In the genomic region with DNA sequence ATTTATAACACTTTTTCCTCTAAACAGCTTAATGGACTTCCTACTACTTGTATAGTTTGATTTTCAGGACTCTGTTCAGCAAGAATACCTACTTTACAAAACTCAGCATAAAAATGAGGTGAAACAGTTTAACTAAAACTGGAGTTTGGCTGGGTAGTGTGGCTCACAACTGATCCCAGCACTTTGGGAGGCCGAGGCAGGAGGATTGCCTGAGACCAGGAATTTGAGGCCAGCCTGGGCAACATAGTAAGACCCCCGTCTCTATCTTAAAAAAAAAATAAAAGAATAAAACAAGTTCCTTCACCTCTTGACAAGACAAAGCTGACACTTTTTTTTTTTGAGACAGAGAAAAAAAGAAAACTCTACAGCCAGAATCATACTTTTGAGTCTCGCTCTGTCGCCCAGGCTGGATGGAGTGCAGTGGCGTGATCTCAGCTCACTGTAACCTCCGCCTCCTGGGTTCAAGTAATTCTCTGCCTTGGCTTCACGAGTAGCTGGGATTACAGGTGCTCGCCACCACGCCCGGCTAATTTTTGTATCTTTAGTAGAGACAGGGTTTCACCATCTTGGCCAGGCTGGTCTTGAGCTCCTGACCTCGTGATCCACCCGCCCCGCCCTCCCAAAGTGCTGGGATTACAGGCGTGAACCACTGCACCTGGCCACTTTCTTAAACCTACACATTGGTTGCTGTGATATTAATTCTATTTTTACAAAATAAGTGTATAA, we compare ENCODE assay signal across 16 cellular contexts. TPM values are rescaled to one million over a fixed set of nuclear protein-coding genes. Genes with fewer than 3 reads are reported as not detected.
DNase-seq lines count a peak whose midpoint lies in the region; ATAC-seq, FAIRE-seq and TF ChIP-seq lines count a peak whose summit lies in the region.
"Had no signal": no experiment of that assay in that cellular context is flagged by ENCODE, and none has a peak within 500 bp of the region (broad histone marks: within the 10 kb centered on the region; RNA-seq: fewer than 3 reads in every experiment).

No MANE protein-coding gene starts in this region.

- TF ChIP-seq CTCF in VCaP (conservative IDR thresholded peaks at IDR 0.05) = no peak
- TF ChIP-seq CTCF in ovary (IDR thresholded peaks at IDR 0.05) = no peak

- H3K27ac ChIP-seq in VCaP = peak overlapping the region; percentile 84
- no peak overlapping the region for H3K27ac ChIP-seq in ovary
- H3K27ac ChIP-seq: neutrophil had no signal

- peak overlapping the region; percentile 49 for H3K27ac Mint-ChIP-seq in stimulated activated memory B cell treated with anti-CD40 and anti-IgM and Interleukin-4, amounts not matched to agents 10 μg/mL and 1 μg/mL and 100 μg/mL, for 72 hours

- DNase-seq in activated CD8-positive, alpha-beta memory T cell treated with anti-CD3 and anti-CD28 coated beads for 24 hours = peak; percentile 45
- no peak for DNase-seq in activated CD8-positive, alpha-beta memory T cell treated with anti-CD3 and anti-CD28 coated beads, Interleukin-2, amount 50 U/mL, for 48 hours
- DNase-seq in GM12891 (ENCODE audit: insufficient read length, low spot score) = no peak
- no peak for DNase-seq in ovary
- DNase-seq in NCI-H1694 (lab: John Stamatoyannopoulos, UW) = no peak
- DNase-seq: activated gamma-delta T cell; dermis blood vessel endothelial cell; KBM-7; NCI-H524 treated with DMSO at 0.1 percent for 48 hours; stimulated activated CD4-positive, alpha-beta T cell treated with anti-CD3 and anti-CD28 coated beads, Interleukin-4, amount 100 ng/mL, for 4 hours; T-helper 9 cell; trophoblast cell had no signal

- no peak for TF ChIP-seq EP300 in ovary (IDR thresholded peaks at IDR 0.05)

- no peaks in the 10 kb centered on the region for H3K27me3 Mint-ChIP-seq in stimulated activated memory B cell treated with anti-CD40 and anti-IgM and Interleukin-4, amounts not matched to agents 10 μg/mL and 1 μg/mL and 100 μg/mL, for 72 hours

- peak overlapping the region; percentile 21 for H3K4me3 Mint-ChIP-seq in stimulated activated memory B cell treated with anti-CD40 and anti-IgM and Interleukin-4, amounts not matched to agents 10 μg/mL and 1 μg/mL and 100 μg/mL, for 72 hours

- H3K9me3 Mint-ChIP-seq in stimulated activated memory B cell treated with anti-CD40 and anti-IgM and Interleukin-4, amounts not matched to agents 10 μg/mL and 1 μg/mL and 100 μg/mL, for 72 hours = no peaks in the 10 kb centered on the region

- H3K36me3 ChIP-seq in iPS-15b (ENCODE audit: control insufficient read depth, insufficient read depth, low read length) = peaks cover 48% of the 10 kb centered on the region
- no peaks in the 10 kb centered on the region for H3K36me3 ChIP-seq in ovary

- H3K36me3 Mint-ChIP-seq in stimulated activated memory B cell treated with anti-CD40 and anti-IgM and Interleukin-4, amounts not matched to agents 10 μg/mL and 1 μg/mL and 100 μg/mL, for 72 hours = peaks cover 37% of the 10 kb centered on the region

- peaks cover 50% of the 10 kb centered on the region for H3K4me1 Mint-ChIP-seq in stimulated activated memory B cell treated with anti-CD40 and anti-IgM and Interleukin-4, amounts not matched to agents 10 μg/mL and 1 μg/mL and 100 μg/mL, for 72 hours

- no peak for FAIRE-seq in GM12891 (lab: Jason Lieb, UNC)

- ATAC-seq in stimulated activated memory B cell treated with anti-CD40 and anti-IgM and Interleukin-4, amounts not matched to agents 10 μg/mL and 1 μg/mL and 100 μg/mL, for 72 hours = no peak

- H3K9ac ChIP-seq in iPS-15b (ENCODE audit: low read depth, low read length) = no peak overlapping the region

- intact Hi-C loops in ovary (cut with DNase I) = no loop called here

- TF ChIP-seq POLR2A in GM12891 (IDR thresholded peaks at IDR 0.05; ENCODE audit: low read depth, low read length) = no peak; the same call in 1 of the 2 replicates
- TF ChIP-seq POLR2A in ovary (IDR thresholded peaks at IDR 0.05) = no peak

- H3K9me3 ChIP-seq in iPS-15b (ENCODE audit: control insufficient read depth, insufficient read depth, low read length) = no peaks in the 10 kb centered on the region
- H3K9me3 ChIP-seq in ovary = no peaks in the 10 kb centered on the region
- H3K9me3 ChIP-seq: neutrophil had no signal

- H3K27me3 ChIP-seq in iPS-15b (ENCODE audit: control insufficient read depth, insufficient read depth, low read length) = no peaks in the 10 kb centered on the region
- H3K27me3 ChIP-seq in ovary = no peaks in the 10 kb centered on the region
- H3K27me3 ChIP-seq: neutrophil had no signal

- H3K4me3 ChIP-seq in iPS-15b (ENCODE audit: low read depth, low read length) (peak overlapping the region; percentile 13), ovary (no peak overlapping the region)

- H3K4me1 ChIP-seq in iPS-15b (ENCODE audit: control insufficient read depth, insufficient read depth, low read length) = peaks cover 11% of the 10 kb centered on the region
- H3K4me1 ChIP-seq in ovary (ENCODE audit: insufficient read depth) = peaks cover 3% of the 10 kb centered on the region

- 87 to 92% (median 91%) methylated on average over 14 of the region's 14 CpGs for WGBS in ovary, 3 donors

TF ChIP-seq in GM12891, 5 proteins besides CTCF, POLR2A, EP300 and RAD21:
- no peak for TF ChIP-seq POLR2AphosphoS5 (IDR thresholded peaks at IDR 0.05; ENCODE audit: low read depth, low read length)
- TF ChIP-seq PAX5 (IDR thresholded peaks at IDR 0.05; ENCODE audit: insufficient read depth, low read length, severe bottlenecking) = no peak
- no peak for TF ChIP-seq SPI1 (IDR thresholded peaks at IDR 0.05; ENCODE audit: low read depth, low read length)
- no peak for TF ChIP-seq POU2F2 (IDR thresholded peaks at IDR 0.05; ENCODE audit: low read depth, low read length)
- no peak for TF ChIP-seq TAF1 (IDR thresholded peaks at IDR 0.05; ENCODE audit: low read depth, low read length)

RNA-seq across cellular contexts. Expression of a gene that starts 2.6 kb away (rescaled TPM):
- polyA plus RNA-seq in GM12891 (2012; ENCODE audit: low read depth, missing spikeins) = 9.6 TPM
- 10 to 100 TPM in 4 of 7 donors, 1 to 10 TPM in 3; 6.5 to 14.3 (median 11.4) TPM for total RNA-seq in ovary
- polyA plus RNA-seq in ovary = 1 to 10 TPM in 1 of 2 donors, not detected in 1; 2.4 TPM

RNA-seq across cellular contexts. Expression of a gene that starts 11.6 kb away (rescaled TPM):
- 14.3 TPM for polyA plus RNA-seq in GM12891 (2012; ENCODE audit: low read depth, missing spikeins)
- 10 to 100 TPM; 31.8 to 48.9 (median 40.9) TPM for total RNA-seq in ovary
- polyA plus RNA-seq in ovary = 10 to 100 TPM; 21.0 to 28.6 TPM

RNA-seq across cellular contexts. Expression of a gene that starts 11.8 kb away (rescaled TPM):
- 26.6 TPM for polyA plus RNA-seq in GM12891 (2012; ENCODE audit: low read depth, missing spikeins)
- total RNA-seq in ovary = 10 to 100 TPM in 5 of 7 donors, 1 to 10 TPM in 2; 5.7 to 24.6 (median 16.6) TPM
- 10 to 100 TPM in 1 of 2 donors, 1 to 10 TPM in 1; 7.8 to 23.2 TPM for polyA plus RNA-seq in ovary

RNA-seq across cellular contexts. Expression of a gene that starts 16.6 kb away (rescaled TPM):
- polyA plus RNA-seq in GM12891 (2012; ENCODE audit: low read depth, missing spikeins) = 22.4 TPM
- 10 to 100 TPM; 18.3 to 34.1 (median 29.5) TPM for total RNA-seq in ovary
- 10 to 100 TPM; 19.7 to 29.1 TPM for polyA plus RNA-seq in ovary

RNA-seq across cellular contexts. Expression of a gene that starts 23.8 kb away (rescaled TPM):
- polyA plus RNA-seq in GM12891 (2012; ENCODE audit: low read depth, missing spikeins) = 0.71 TPM
- total RNA-seq in ovary = 1 to 10 TPM in 2 of 7 donors, under 1 TPM in 4, not detected in 1; 0.51 to 4.9 (median 0.66) TPM
- polyA plus RNA-seq in ovary = not detected
